In the genomic region with DNA sequence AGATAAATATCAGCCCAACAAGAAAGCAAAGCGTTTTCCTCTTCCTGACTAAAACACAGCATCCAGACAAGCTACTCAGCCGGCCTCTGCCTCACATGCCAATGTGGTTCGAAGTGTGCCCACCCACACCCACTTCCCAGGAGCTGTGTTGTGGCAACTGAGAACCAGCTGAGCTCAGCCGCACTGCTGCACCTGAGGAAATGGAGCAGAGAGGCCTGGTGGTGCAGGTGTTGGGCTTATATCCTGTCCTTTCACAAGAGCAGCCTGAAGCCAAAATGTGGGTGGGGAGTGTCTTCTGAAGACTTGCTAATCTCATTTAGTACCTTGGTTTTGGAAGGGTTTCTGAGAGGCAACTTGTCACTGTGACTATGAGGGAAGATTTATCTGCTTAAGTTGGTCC, we compare ENCODE assay signal across 15 cellular contexts. TPM values are rescaled to one million over a fixed set of nuclear protein-coding genes. Genes with fewer than 3 reads are reported as not detected.
DNase-seq lines count a peak whose midpoint lies in the region; ATAC-seq lines count a peak whose summit lies in the region.
"Had no signal": no experiment of that assay in that cellular context is flagged by ENCODE, and none has a peak within 500 bp of the region (broad histone marks: within the 10 kb centered on the region; RNA-seq: fewer than 3 reads in every experiment).

No MANE protein-coding gene starts in this region.

- peak overlapping the region; percentile 7 for H3K27ac Mint-ChIP-seq in activated T-cell treated with anti-CD3 and anti-CD28 coated beads, Interleukin-2, amount 50 U/mL, for 24 hours
- H3K27ac Mint-ChIP-seq: progenitor cell of endocrine pancreas had no signal

- H3K36me3 Mint-ChIP-seq in activated T-cell treated with anti-CD3 and anti-CD28 coated beads, Interleukin-2, amount 50 U/mL, for 24 hours (ENCODE audit: low read depth) = no peaks in the 10 kb centered on the region

- no peak overlapping the region for H3K4me3 Mint-ChIP-seq in activated T-cell treated with anti-CD3 and anti-CD28 coated beads, Interleukin-2, amount 50 U/mL, for 24 hours

- peaks cover 39% of the 10 kb centered on the region for H3K4me1 Mint-ChIP-seq in activated T-cell treated with anti-CD3 and anti-CD28 coated beads, Interleukin-2, amount 50 U/mL, for 24 hours (ENCODE audit: low read depth)

- peak; percentile 11 for DNase-seq in T-helper 22 cell (ENCODE audit: low read depth)
- peak; percentile 36 for DNase-seq in activated T-cell treated with anti-CD3 and anti-CD28 coated beads, Interleukin-2, amount 50 U/mL, for 24 hours
- peak; percentile 6 for DNase-seq in effector CD4-positive, alpha-beta T cell
- DNase-seq in stimulated activated naive CD8-positive, alpha-beta T cell treated with anti-CD3 and anti-CD28 coated beads, Interleukin-15, Interleukin-2, amounts not matched to agents 100 U/mL and 50 U/mL, for 24 hours = peak; percentile 21
- DNase-seq in activated CD4-positive, CD25-positive, alpha-beta regulatory T cell treated with anti-CD3 and anti-CD28 coated beads, Interleukin-2, amount 50 U/mL, for 72 hours = no peak
- no peak for DNase-seq in mesenteric fat pad (ENCODE audit: low spot score)
- DNase-seq: glutamatergic neuron, NCI-H1930, NCI-H748 treated with DMSO at 0.1 percent for 48 hours had no signal

- H3K27me3 Mint-ChIP-seq in activated T-cell treated with anti-CD3 and anti-CD28 coated beads, Interleukin-2, amount 50 U/mL, for 24 hours = no peaks in the 10 kb centered on the region
- H3K27me3 Mint-ChIP-seq: progenitor cell of endocrine pancreas had no signal

- no peaks in the 10 kb centered on the region for H3K9me3 Mint-ChIP-seq in activated T-cell treated with anti-CD3 and anti-CD28 coated beads, Interleukin-2, amount 50 U/mL, for 24 hours

- peak; percentile 57 for ATAC-seq in stimulated activated naive CD8-positive, alpha-beta T cell treated with anti-CD3 and anti-CD28 coated beads, Interleukin-15, Interleukin-2, amounts not matched to agents 100 U/mL and 50 U/mL, for 24 hours
- ATAC-seq in GM18519 (IDR thresholded peaks at IDR 0.05; ENCODE audit: low FRiP score, unreplicated experiment) = no peak
- ATAC-seq: Right ventricle myocardium inferior had no signal

RNA-seq across cellular contexts. Expression of a gene that starts 23.0 kb away (rescaled TPM):
- not detected for total RNA-seq in mesenteric fat pad
- total RNA-seq: activated naive CD4-positive, alpha-beta T cell treated with anti-CD3 and anti-CD28 coated beads, Interleukin-2, amount 50 U/mL, for 72 hours; cardiac septum; kidney epithelial cell; progenitor cell of endocrine pancreas; Right ventricle myocardium inferior had no signal

RNA-seq across cellular contexts. Expression of a gene that starts 42.4 kb away (rescaled TPM):
- not detected for total RNA-seq in mesenteric fat pad
- total RNA-seq: kidney epithelial cell, progenitor cell of endocrine pancreas, Right ventricle myocardium inferior had no signal

Comparison
In these comparisons a context has a peak if more than half of its experiments do, and no peak if none do; other contexts are left out.
1. DNase-seq: peak in T-helper 22 cell (single experiment), activated T-cell treated with anti-CD3 and anti-CD28 coated beads, Interleukin-2, amount 50 U/mL, for 24 hours (single experiment), effector CD4-positive, alpha-beta T cell (single experiment) and stimulated activated naive CD8-positive, alpha-beta T cell treated with anti-CD3 and anti-CD28 coated beads, Interleukin-15, Interleukin-2, amounts not matched to agents 100 U/mL and 50 U/mL, for 24 hours (single experiment); none in activated CD4-positive, CD25-positive, alpha-beta regulatory T cell treated with anti-CD3 and anti-CD28 coated beads, Interleukin-2, amount 50 U/mL, for 72 hours (single experiment) and mesenteric fat pad (single experiment).